ENCODE assay signal across 8 cellular contexts in genomic region chr1:110963666-110964399, GRCh38. TPM values are rescaled to one million over a fixed set of nuclear protein-coding genes. Genes with fewer than 3 reads are reported as not detected.
A peak's percentile ranks its signal among the peaks of the same experiment; 100 is the strongest.
DNase-seq lines count a peak whose midpoint lies in the region; ATAC-seq and TF ChIP-seq lines count a peak whose summit lies in the region.

Gene LRIF1, minus strand, starts transcription at chr1:110963922. Its CDS starts 234 bp downstream, at chr1:110963688.

- H3K9me3 Mint-ChIP-seq in GM23338, result peaks cover 32% of the 10 kb centered on the region
- H3K9me3 Mint-ChIP-seq in natural killer cell treated with Interleukin-12 subunit alpha and Interleukin-12 subunit beta and Interleukin-15 and Interleukin-18, amount 100 ng/mL, for 72 hours, result peaks cover 26% of the 10 kb centered on the region

- H4K20me1 ChIP-seq in GM23338 (replicated peaks; ENCODE audit: insufficient read depth), result peaks cover 6% of the 10 kb centered on the region; the same call in 1 of the 2 replicates

- TF ChIP-seq POLR2A in Raji (IDR thresholded peaks at IDR 0.05; ENCODE audit: insufficient read depth, low read depth, low read length), result peak; percentile 98

- H3K27me3 Mint-ChIP-seq in GM23338 (ENCODE audit: insufficient read depth, low read depth, poor library complexity), result peaks cover 16% of the 10 kb centered on the region
- peaks cover 9 to 15% of the 10 kb centered on the region in 2 donors for H3K27me3 Mint-ChIP-seq in natural killer cell treated with Interleukin-12 subunit alpha and Interleukin-12 subunit beta and Interleukin-15 and Interleukin-18, amount 100 ng/mL, for 72 hours

- H3K36me3 Mint-ChIP-seq in GM23338 (ENCODE audit: low read depth), result peaks cover 17% of the 10 kb centered on the region
- peaks cover 59% of the 10 kb centered on the region for H3K36me3 Mint-ChIP-seq in natural killer cell treated with Interleukin-12 subunit alpha and Interleukin-12 subunit beta and Interleukin-15 and Interleukin-18, amount 100 ng/mL, for 72 hours

- peak; percentile 100 for DNase-seq in EL
- DNase-seq in GM23338 (ENCODE audit: low spot score), result peak; percentile 100
- peak; percentile 99 for DNase-seq in LNCaP clone FGC (ENCODE audit: low read depth)
- DNase-seq in activated T-helper 9 cell treated with anti-CD3 and anti-CD28 coated beads, Interleukin-2, amount 50 U/mL, for 16 hours (ENCODE audit: low read depth), result peak; percentile 100
- DNase-seq in fibroblast of pulmonary artery (ENCODE audit: low read depth), result peak; percentile 100
- peak; percentile 100 for DNase-seq in natural killer cell treated with Interleukin-12 subunit alpha and Interleukin-12 subunit beta and Interleukin-15 and Interleukin-18, amount 100 ng/mL, for 72 hours (ENCODE audit: low spot score)
- peak; percentile 100 for DNase-seq in stimulated activated naive CD8-positive, alpha-beta T cell treated with anti-CD3 and anti-CD28 coated beads, Interleukin-15, Interleukin-2, amounts not matched to agents 100 U/mL and 50 U/mL, for 24 hours

- H3K4me1 ChIP-seq in GM23338 (ENCODE audit: insufficient read depth), result peaks cover 17% of the 10 kb centered on the region

- ATAC-seq in GM23338, result peak; percentile 98
- ATAC-seq in natural killer cell treated with Interleukin-12 subunit alpha and Interleukin-12 subunit beta and Interleukin-15 and Interleukin-18, amount 100 ng/mL, for 72 hours, result peak; percentile 99 to 100
- peak; percentile 100 for ATAC-seq in stimulated activated naive CD8-positive, alpha-beta T cell treated with anti-CD3 and anti-CD28 coated beads, Interleukin-15, Interleukin-2, amounts not matched to agents 100 U/mL and 50 U/mL, for 24 hours

- peak within 1 kb of the TSS; percentile 89 for H3K4me3 Mint-ChIP-seq in GM23338
- peak within 1 kb of the TSS; percentile 93 for H3K4me3 Mint-ChIP-seq in natural killer cell treated with Interleukin-12 subunit alpha and Interleukin-12 subunit beta and Interleukin-15 and Interleukin-18, amount 100 ng/mL, for 72 hours

- peaks cover 9% of the 10 kb centered on the region for H3K27me3 ChIP-seq in GM23338 (ENCODE audit: insufficient read depth)

- H2AFZ ChIP-seq in GM23338, result peak within 1 kb of the TSS; percentile 30; the same call in 1 of the 2 replicates

- H3K4me3 ChIP-seq in GM23338, result peak within 1 kb of the TSS; percentile 76
- peak within 1 kb of the TSS; percentile 85 for H3K4me3 ChIP-seq in LNCaP clone FGC (ENCODE audit: low read depth, low read length)
- H3K4me3 ChIP-seq in fibroblast of pulmonary artery (replicated peaks; ENCODE audit: low read depth, low read length), result peak within 1 kb of the TSS; percentile 95

- TF ChIP-seq CTCF in GM23338 (conservative IDR thresholded peaks at IDR 0.05; ENCODE audit: low read depth in 2 of 2), result peak in 1 of 2 experiments; percentile 34; a peak in 2 of 4 replicates
- no peak for TF ChIP-seq CTCF in LNCaP clone FGC (IDR thresholded peaks at IDR 0.05; ENCODE audit: control insufficient read depth, extremely low read depth, insufficient read depth)
- TF ChIP-seq CTCF in fibroblast of pulmonary artery (IDR thresholded peaks at IDR 0.05; ENCODE audit: low read length, missing control alignments), result peak; percentile 45

- H3F3A ChIP-seq in GM23338 (replicated peaks; ENCODE audit: low read depth), result no peaks in the 10 kb centered on the region

- H3K79me2 ChIP-seq in GM23338 (replicated peaks; ENCODE audit: insufficient read depth), result peaks cover 40% of the 10 kb centered on the region

- peak within 1 kb of the TSS; percentile 97 for H3K27ac ChIP-seq in GM23338 (ENCODE audit: low read depth)

- peak within 1 kb of the TSS; percentile 96 for H3K27ac Mint-ChIP-seq in GM23338
- H3K27ac Mint-ChIP-seq in natural killer cell treated with Interleukin-12 subunit alpha and Interleukin-12 subunit beta and Interleukin-15 and Interleukin-18, amount 100 ng/mL, for 72 hours, result peak within 1 kb of the TSS; percentile 94 to 97

- H3K9me2 ChIP-seq in GM23338 (ENCODE audit: insufficient read depth), result peaks cover 14% of the 10 kb centered on the region; the same call in 1 of the 2 replicates

- no peaks in the 10 kb centered on the region for H3K36me3 ChIP-seq in GM23338 (ENCODE audit: insufficient read depth)

- peaks cover 19% of the 10 kb centered on the region; the same call in 2 of the 3 replicates for H3K4me1 Mint-ChIP-seq in GM23338
- peaks cover 29 to 40% of the 10 kb centered on the region in 2 donors for H3K4me1 Mint-ChIP-seq in natural killer cell treated with Interleukin-12 subunit alpha and Interleukin-12 subunit beta and Interleukin-15 and Interleukin-18, amount 100 ng/mL, for 72 hours (ENCODE audit: low read depth in 2 of 2)

- H3K4me2 ChIP-seq in GM23338, result peak within 1 kb of the TSS; percentile 73

TF ChIP-seq in GM23338, 12 proteins besides CTCF, POLR2A, EP300 and RAD21 (continues in another document):
- TF ChIP-seq ZNF114 (CRISPR knock-in tag; IDR thresholded peaks at IDR 0.05) (no peak), POLR2AphosphoS5 (IDR thresholded peaks at IDR 0.05; ENCODE audit: low read depth) (peak; percentile 91), NANOG (IDR thresholded peaks at IDR 0.05; ENCODE audit: borderline replicate concordance) (no peak), EZH2phosphoT487 (IDR thresholded peaks at IDR 0.05; ENCODE audit: unreplicated experiment) (no peak), EZH2 (IDR thresholded peaks at IDR 0.05; ENCODE audit: low read depth, unreplicated experiment) (no peak), ETS1 (IDR thresholded peaks at IDR 0.05) (peak; percentile 22), STAT1 (IDR thresholded peaks at IDR 0.05; ENCODE audit: unreplicated experiment) (no peak), JUNB (IDR thresholded peaks at IDR 0.05; ENCODE audit: unreplicated experiment) (no peak), CREB1 (CRISPR knock-in tag; IDR thresholded peaks at IDR 0.05; ENCODE audit: low read depth) (peak; percentile 93), ZNF331 (CRISPR knock-in tag; IDR thresholded peaks at IDR 0.05; ENCODE audit: low read depth) (no peak), REST (IDR thresholded peaks at IDR 0.05; ENCODE audit: unreplicated experiment) (no peak)

RNA-seq across cellular contexts. Expression of gene LRIF1, which starts in this region (rescaled TPM):
- 31.5 and 32.6 TPM in 2 replicates for total RNA-seq in GM23338 (2014; rRNA removed; shearing (Covaris generic))
- polyA plus RNA-seq in GM23338 (2016; fragmentation: Nextera tagmentation; extraction: Ambion mirVana), result 36.2 and 37.9 TPM in 2 replicates
- total RNA-seq in natural killer cell treated with Interleukin-12 subunit alpha and Interleukin-12 subunit beta and Interleukin-15 and Interleukin-18, amount 100 ng/mL, for 72 hours, result 10 to 100 TPM; 15.5 to 21.0 TPM

Comparison
In these comparisons a context has a peak if more than half of its experiments do, and no peak if none do; other contexts are left out.
1. Peak in every context shown above with its lines: DNase-seq, ATAC-seq, H3K4me3 ChIP-seq and H3K27ac ChIP-seq.